32 cellular contexts compared by ENCODE assay signal in the genomic region with DNA sequence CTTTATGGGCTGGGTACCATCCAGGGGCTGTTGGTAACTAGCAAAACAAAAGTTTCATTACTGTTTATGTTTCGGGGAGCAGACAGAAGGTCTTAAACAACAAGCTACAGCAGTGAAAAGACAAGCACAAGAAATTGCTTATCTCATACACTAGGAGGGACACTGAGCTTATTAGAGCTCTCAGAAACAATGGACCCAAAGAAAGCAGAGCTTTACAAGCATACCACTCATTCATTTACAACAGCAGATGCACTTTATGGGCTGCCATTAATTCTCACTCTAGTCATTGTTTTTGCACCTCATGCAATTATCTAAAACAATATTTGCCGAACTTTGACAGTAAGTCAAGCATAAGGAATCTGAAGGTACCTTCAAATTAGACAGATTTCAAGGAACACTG. TPM values are rescaled to one million over a fixed set of nuclear protein-coding genes. Genes with fewer than 3 reads are reported as not detected.
"Had no signal": no experiment of that assay in that cellular context is flagged by ENCODE, and none has a peak within 500 bp of the region (broad histone marks: within the 10 kb centered on the region; RNA-seq: fewer than 3 reads in every experiment).

No MANE protein-coding gene starts in this region.

- DNase-seq: activated B cell treated with CpG ODN at 0.5 μM for 24 hours; activated CD4-positive, alpha-beta T cell treated with anti-CD3 and anti-CD28 coated beads for 36 hours; activated CD4-positive, alpha-beta T cell treated with anti-CD3 and anti-CD28 coated beads, Interleukin-2, amount 50 U/mL, for 4 hours; activated effector memory CD4-positive, alpha-beta T cell treated with Interleukin-2 at 50 U/mL for 16 hours; activated naive CD4-positive, alpha-beta T cell treated with anti-CD3 and anti-CD28 coated beads for 36 hours; activated naive CD8-positive, alpha-beta T cell treated with anti-CD3 and anti-CD28 coated beads, Interleukin-2, amount 10 ng/mL, durations not matched to agents 7 days and 5 days; activated T-cell treated with anti-CD3 and anti-CD28 coated beads, Interleukin-2, amount 50 U/mL, for 48 hours; amniotic stem cell; effector memory CD4-positive, alpha-beta T cell; heart right ventricle; naive B cell; stimulated activated CD4-positive, alpha-beta T cell treated with anti-CD3 and anti-CD28 coated beads, Interleukin-4, amount 100 ng/mL, for 4 hours; stimulated activated naive CD8-positive, alpha-beta T cell treated with anti-CD3 and anti-CD28 coated beads, Interleukin-15, Interleukin-2, amounts not matched to agents 100 U/mL and 50 U/mL, for 24 hours; T1000; thyroid gland had no signal

- H3K4me1 ChIP-seq: breast epithelium, heart right ventricle, lower lobe of right lung, thyroid gland, upper lobe of right lung had no signal

- H3K4me3 Mint-ChIP-seq: activated B cell treated with CpG ODN at 0.5 μM for 24 hours; activated CD4-positive, alpha-beta T cell treated with anti-CD3 and anti-CD28 coated beads for 36 hours; activated naive CD4-positive, alpha-beta T cell treated with anti-CD3 and anti-CD28 coated beads for 36 hours; activated naive CD8-positive, alpha-beta T cell treated with anti-CD3 and anti-CD28 coated beads, Interleukin-2, amount 10 ng/mL, durations not matched to agents 7 days and 5 days; central memory CD8-positive, alpha-beta T cell; naive B cell; neural crest cell; T-helper 1 cell treated with Interleukin-12 subunit alpha and Interleukin-12 subunit beta and Interleukin-4 antibody, amounts not matched to agents 30 μg/mL and 1 μg/mL, for 36 hours had no signal

- ATAC-seq: activated CD4-positive, alpha-beta T cell treated with anti-CD3 and anti-CD28 coated beads for 36 hours; esophagus mucosa; heart right ventricle; left lobe of liver; lower lobe of right lung; stimulated activated naive CD8-positive, alpha-beta T cell treated with anti-CD3 and anti-CD28 coated beads, Interleukin-15, Interleukin-2, amounts not matched to agents 100 U/mL and 50 U/mL, for 24 hours; upper lobe of right lung had no signal

- H3K4me1 Mint-ChIP-seq: activated B cell treated with CpG ODN at 0.5 μM for 24 hours; activated CD4-positive, alpha-beta T cell treated with anti-CD3 and anti-CD28 coated beads for 36 hours; activated naive CD8-positive, alpha-beta T cell treated with anti-CD3 and anti-CD28 coated beads, Interleukin-2, amount 10 ng/mL, durations not matched to agents 7 days and 5 days; central memory CD8-positive, alpha-beta T cell; naive B cell had no signal

- H3K27ac ChIP-seq: breast epithelium, heart right ventricle, lower lobe of right lung, thyroid gland, upper lobe of right lung had no signal

- H3K4me3 ChIP-seq: breast epithelium, heart right ventricle, lower lobe of right lung, thyroid gland, upper lobe of right lung had no signal

- H3K27ac Mint-ChIP-seq: activated B cell treated with CpG ODN at 0.5 μM for 24 hours; activated CD4-positive, alpha-beta T cell treated with anti-CD3 and anti-CD28 coated beads for 36 hours; activated naive CD4-positive, alpha-beta T cell treated with anti-CD3 and anti-CD28 coated beads for 36 hours; activated naive CD8-positive, alpha-beta T cell treated with anti-CD3 and anti-CD28 coated beads, Interleukin-2, amount 10 ng/mL, durations not matched to agents 7 days and 5 days; naive B cell; T-helper 1 cell treated with Interleukin-12 subunit alpha and Interleukin-12 subunit beta and Interleukin-4 antibody, amounts not matched to agents 30 μg/mL and 1 μg/mL, for 36 hours had no signal

- H3K27me3 ChIP-seq: breast epithelium, thyroid gland, upper lobe of right lung had no signal

RNA-seq across cellular contexts. Expression of a gene that starts 10.0 kb away (rescaled TPM):
- total RNA-seq: activated B cell treated with CpG ODN at 0.5 μM for 24 hours; activated CD4-positive, alpha-beta T cell treated with anti-CD3 and anti-CD28 coated beads for 36 hours; activated naive CD4-positive, alpha-beta T cell treated with anti-CD3 and anti-CD28 coated beads for 36 hours; activated naive CD8-positive, alpha-beta T cell treated with anti-CD3 and anti-CD28 coated beads, Interleukin-2, amount 10 ng/mL, durations not matched to agents 7 days and 5 days; dermis microvascular lymphatic vessel endothelial cell; endothelial cell of umbilical vein; left lobe of liver; lower lobe of right lung; mucosa of gallbladder; neural crest cell; posterior vena cava; upper lobe of right lung had no signal
- polyA plus RNA-seq: endothelial cell of umbilical vein had no signal

RNA-seq across cellular contexts. Expression of a gene that starts 15.8 kb away (rescaled TPM):
- total RNA-seq: activated B cell treated with CpG ODN at 0.5 μM for 24 hours; activated CD4-positive, alpha-beta T cell treated with anti-CD3 and anti-CD28 coated beads for 36 hours; activated naive CD4-positive, alpha-beta T cell treated with anti-CD3 and anti-CD28 coated beads for 36 hours; activated naive CD8-positive, alpha-beta T cell treated with anti-CD3 and anti-CD28 coated beads, Interleukin-2, amount 10 ng/mL, durations not matched to agents 7 days and 5 days; dermis microvascular lymphatic vessel endothelial cell; heart right ventricle; kidney epithelial cell; left lobe of liver; lower lobe of right lung; neural crest cell; upper lobe of right lung had no signal

RNA-seq across cellular contexts. Expression of a gene that starts 21.9 kb away (rescaled TPM):
- total RNA-seq: activated B cell treated with CpG ODN at 0.5 μM for 24 hours; activated CD4-positive, alpha-beta T cell treated with anti-CD3 and anti-CD28 coated beads for 36 hours; activated naive CD4-positive, alpha-beta T cell treated with anti-CD3 and anti-CD28 coated beads for 36 hours; activated naive CD8-positive, alpha-beta T cell treated with anti-CD3 and anti-CD28 coated beads, Interleukin-2, amount 10 ng/mL, durations not matched to agents 7 days and 5 days; heart right ventricle; left lobe of liver; mesenteric fat pad; mucosa of gallbladder; neural crest cell; subcutaneous adipose tissue had no signal

RNA-seq across cellular contexts. Expression of a gene that starts 30.7 kb away (rescaled TPM):
- total RNA-seq: activated B cell treated with CpG ODN at 0.5 μM for 24 hours; activated CD4-positive, alpha-beta T cell treated with anti-CD3 and anti-CD28 coated beads for 36 hours; activated naive CD4-positive, alpha-beta T cell treated with anti-CD3 and anti-CD28 coated beads for 36 hours; activated naive CD8-positive, alpha-beta T cell treated with anti-CD3 and anti-CD28 coated beads, Interleukin-2, amount 10 ng/mL, durations not matched to agents 7 days and 5 days; dermis microvascular lymphatic vessel endothelial cell; endothelial cell of umbilical vein; heart right ventricle; kidney epithelial cell; left lobe of liver; lower lobe of right lung; mesenteric fat pad; mucosa of gallbladder; neural crest cell; omental fat pad; posterior vena cava; renal cortical epithelial cell; subcutaneous adipose tissue; thyroid gland; upper lobe of right lung had no signal
- polyA plus RNA-seq: endothelial cell of umbilical vein, heart right ventricle had no signal
